ENCODE assay signal across 15 cellular contexts in genomic region chr12:84653482-84653881, GRCh38.
DNase-seq lines count a peak whose midpoint lies in the region; ATAC-seq and TF ChIP-seq lines count a peak whose summit lies in the region.
"Had no signal": no experiment of that assay in that cellular context is flagged by ENCODE, and none has a peak within 500 bp of the region (broad histone marks: within the 10 kb centered on the region; RNA-seq: fewer than 3 reads in every experiment).

No MANE protein-coding gene starts in this region.

- H3K27ac Mint-ChIP-seq in activated naive CD8-positive, alpha-beta T cell treated with anti-CD3 and anti-CD28 coated beads for 36 hours: no peak overlapping the region
- H3K27ac Mint-ChIP-seq: CD4-positive, alpha-beta memory T cell had no signal

- H4K20me1 ChIP-seq in OCI-LY3 (ENCODE audit: insufficient read depth, low read length) (no peaks in the 10 kb centered on the region), smooth muscle cell (ENCODE audit: low read depth) (no peaks in the 10 kb centered on the region)

- H3K9ac ChIP-seq in OCI-LY3 (ENCODE audit: low read length) (no peak overlapping the region), smooth muscle cell (ENCODE audit: low read depth) (no peak overlapping the region)

- H3K36me3 ChIP-seq in OCI-LY3 (replicated peaks; ENCODE audit: low read depth, low read length): no peaks in the 10 kb centered on the region
- no peaks in the 10 kb centered on the region for H3K36me3 ChIP-seq in smooth muscle cell (ENCODE audit: low read depth)

- no peaks in the 10 kb centered on the region for H3K4me1 Mint-ChIP-seq in activated naive CD8-positive, alpha-beta T cell treated with anti-CD3 and anti-CD28 coated beads for 36 hours
- H3K4me1 Mint-ChIP-seq: CD4-positive, alpha-beta memory T cell had no signal

- H3K27ac ChIP-seq in OCI-LY3 (ENCODE audit: low read length): no peak overlapping the region
- no peak overlapping the region for H3K27ac ChIP-seq in smooth muscle cell (ENCODE audit: low read depth)

- no peak overlapping the region for H3K4me3 ChIP-seq in OCI-LY3 (ENCODE audit: low read length)
- no peak overlapping the region for H3K4me3 ChIP-seq in smooth muscle cell

- H3K79me2 ChIP-seq in OCI-LY3 (ENCODE audit: low read length): no peaks in the 10 kb centered on the region
- H3K79me2 ChIP-seq in smooth muscle cell (ENCODE audit: low read depth): no peaks in the 10 kb centered on the region

- H2AFZ ChIP-seq in OCI-LY3 (ENCODE audit: low read depth, low read length): peak overlapping the region; percentile 53; the same call in 1 of the 2 replicates
- peak overlapping the region; percentile 63 for H2AFZ ChIP-seq in smooth muscle cell (ENCODE audit: low read depth)

- H3K4me3 Mint-ChIP-seq in activated naive CD8-positive, alpha-beta T cell treated with anti-CD3 and anti-CD28 coated beads for 36 hours: no peak overlapping the region
- H3K4me3 Mint-ChIP-seq: CD4-positive, alpha-beta memory T cell had no signal

- H3K4me1 ChIP-seq in OCI-LY3 (ENCODE audit: low read length) (peaks cover 7% of the 10 kb centered on the region; the same call in 1 of the 2 replicates), smooth muscle cell (ENCODE audit: low read depth) (no peaks in the 10 kb centered on the region)

- H3F3A ChIP-seq in smooth muscle cell (ENCODE audit: low read depth): no peaks in the 10 kb centered on the region

- no peaks in the 10 kb centered on the region for H3K27me3 ChIP-seq in OCI-LY3 (ENCODE audit: low read depth, low read length)
- no peaks in the 10 kb centered on the region for H3K27me3 ChIP-seq in smooth muscle cell (ENCODE audit: low read depth)

- peak; percentile 52 for ATAC-seq in HG02938 (IDR thresholded peaks at IDR 0.05; ENCODE audit: unreplicated experiment)

- no peaks in the 10 kb centered on the region for H3K9me3 Mint-ChIP-seq in activated naive CD8-positive, alpha-beta T cell treated with anti-CD3 and anti-CD28 coated beads for 36 hours

- H3K9me3 ChIP-seq in OCI-LY3 (ENCODE audit: insufficient read depth, low read length): no peaks in the 10 kb centered on the region
- no peaks in the 10 kb centered on the region for H3K9me3 ChIP-seq in smooth muscle cell (replicated peaks; ENCODE audit: low read depth)

- 96% methylated on average over 2 of the region's 2 CpGs for WGBS in smooth muscle cell (ENCODE audit: low lambda C conversion rate)

- H3K27me3 Mint-ChIP-seq in activated naive CD8-positive, alpha-beta T cell treated with anti-CD3 and anti-CD28 coated beads for 36 hours: no peaks in the 10 kb centered on the region

- no peaks in the 10 kb centered on the region for H3K36me3 Mint-ChIP-seq in activated naive CD8-positive, alpha-beta T cell treated with anti-CD3 and anti-CD28 coated beads for 36 hours
- H3K36me3 Mint-ChIP-seq: CD4-positive, alpha-beta memory T cell had no signal

- H3K4me2 ChIP-seq in OCI-LY3 (ENCODE audit: low read length): peak overlapping the region; percentile 35
- no peak overlapping the region for H3K4me2 ChIP-seq in smooth muscle cell

- DNase-seq in smooth muscle cell (lab: John Stamatoyannopoulos, UW; ENCODE audit: unreplicated experiment): no peak
- DNase-seq in activated naive CD8-positive, alpha-beta T cell treated with anti-CD3 and anti-CD28 coated beads for 36 hours: no peak
- no peak for DNase-seq in SIG-M5 treated with dmso at 0.1 percent for 504 hours (lab: John Stamatoyannopoulos, UW; ENCODE audit: unreplicated experiment)
- no peak for DNase-seq in mucosa of gallbladder (ENCODE audit: low spot score)
- DNase-seq: C1 segment of cervical spinal cord; Calu3; CD4-positive, alpha-beta memory T cell; COR-L47; DMS53; DMS79 treated with DMSO at 0.1 percent for 48 hours; GF-D8; H7; HCEC 1CT had no signal

- TF ChIP-seq CTCF in OCI-LY3 (IDR thresholded peaks at IDR 0.05; ENCODE audit: low read depth, low read length) (no peak), smooth muscle cell (IDR thresholded peaks at IDR 0.05; ENCODE audit: borderline replicate concordance, insufficient read depth, poor library complexity, severe bottlenecking) (no peak)
